In the genomic region with DNA sequence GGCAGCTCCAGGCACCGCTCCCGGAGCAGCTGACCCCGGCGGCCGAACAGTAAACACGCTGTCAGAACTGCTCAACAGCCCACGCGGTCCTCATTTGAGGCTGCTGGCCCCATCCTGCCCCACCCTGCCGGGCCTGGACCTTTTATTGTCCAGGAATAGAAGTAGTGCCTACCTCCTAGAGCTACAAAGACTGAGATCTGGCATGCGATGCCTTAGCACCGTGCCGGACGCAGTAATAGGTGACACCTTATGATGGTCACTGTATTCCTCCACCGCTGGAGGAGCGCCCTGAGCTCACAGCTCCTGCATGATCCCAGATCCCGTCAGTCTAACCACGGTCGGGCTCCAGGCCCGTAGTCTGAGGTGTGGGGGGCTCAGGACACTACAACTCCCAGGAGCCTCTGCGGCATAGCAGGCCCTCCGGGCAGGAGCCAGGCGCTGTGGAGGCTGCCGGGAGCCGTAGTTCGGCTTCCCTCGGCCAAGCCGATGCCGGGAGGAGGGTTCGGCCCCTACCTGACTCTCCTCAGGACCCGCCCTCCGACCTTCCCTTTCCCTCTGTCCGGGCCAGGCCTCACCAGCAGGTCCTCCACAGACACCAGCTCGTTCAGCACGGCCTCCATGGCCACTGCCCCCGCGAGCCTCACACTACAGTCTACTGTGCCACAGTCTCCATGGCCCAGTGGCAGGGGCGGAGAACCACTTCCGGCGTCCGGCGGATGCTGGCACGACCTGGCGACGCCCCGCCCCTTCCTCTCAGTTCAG, we compare ENCODE assay signal across 9 cellular contexts. TPM values are rescaled to one million over a fixed set of nuclear protein-coding genes. Genes with fewer than 3 reads are reported as not detected.
DNase-seq lines count a peak whose midpoint lies in the region; ATAC-seq, FAIRE-seq and TF ChIP-seq lines count a peak whose summit lies in the region.
"Had no signal": no experiment of that assay in that cellular context is flagged by ENCODE, and none has a peak within 500 bp of the region (broad histone marks: within the 10 kb centered on the region; RNA-seq: fewer than 3 reads in every experiment).

FIS1 (minus strand) TSS at position 697 of the 762 bp plus-strand sequence; CDS start at position 620, 77 bp downstream.

- dilution Hi-C loops in keratinocyte (cut with MboI; ENCODE audit: extremely low pct_ligation_motif_present, low sequenced_read_pairs): no loop called here

- H3K4me2 ChIP-seq in keratinocyte (ENCODE audit: control insufficient read depth, extremely low read depth, insufficient read depth, low read depth, low read length): peak within 1 kb of the TSS; percentile 93

- H3K9me3 ChIP-seq in keratinocyte (ENCODE audit: control insufficient read depth, low read depth, low read length): no peaks in the 10 kb centered on the region

- peak within 1 kb of the TSS; percentile 89 for H3K4me3 Mint-ChIP-seq in central memory CD8-positive, alpha-beta T cell

- H3K9ac ChIP-seq in keratinocyte (ENCODE audit: control insufficient read depth, extremely low read depth, insufficient read depth, low read length): peak within 1 kb of the TSS; percentile 80

- peaks cover 14 to 17% of the 10 kb centered on the region in 2 experiments for H3K36me3 ChIP-seq in keratinocyte (ENCODE audit: control insufficient read depth in 2 of 2, extremely low read depth in 1 of 2, insufficient read depth in 2 of 2, low read length in 2 of 2)

- H3K36me3 Mint-ChIP-seq in central memory CD8-positive, alpha-beta T cell (ENCODE audit: insufficient read depth): peaks cover 22% of the 10 kb centered on the region

- no peaks in the 10 kb centered on the region for H3K9me3 Mint-ChIP-seq in central memory CD8-positive, alpha-beta T cell

- peak within 1 kb of the TSS; percentile 74 for H3K27ac ChIP-seq in keratinocyte (ENCODE audit: control insufficient read depth, insufficient read depth, low read length)

- DNase-seq in AG10803 (ENCODE audit: low read depth): peak; percentile 84
- DNase-seq in NCI-H345 treated with DMSO at 0.1 percent for 48 hours (lab: John Stamatoyannopoulos, UW; ENCODE audit: unreplicated experiment): peak; percentile 90
- DNase-seq in activated CD4-positive, CD25-positive, alpha-beta regulatory T cell treated with anti-CD3 and anti-CD28 coated beads, Interleukin-2, amount 50 U/mL, for 16 hours (ENCODE audit: low read depth, low spot score): peak; percentile 84
- DNase-seq in central memory CD8-positive, alpha-beta T cell (ENCODE audit: low spot score in 2 of 2): peak; percentile 88 to 90
- DNase-seq in keratinocyte (ENCODE audit: low read depth, low spot score): no peak
- DNase-seq in stimulated activated CD4-positive, alpha-beta T cell treated with anti-CD3 and anti-CD28 coated beads, Interleukin-15, amount 100 ng/mL, for 1 hour (ENCODE audit: low read depth in 1 of 2, low spot score in 1 of 2): peak; percentile 84 to 88

- FAIRE-seq in keratinocyte (lab: Jason Lieb, UNC): peak; percentile 20
- FAIRE-seq: endometrium had no signal

- peaks cover 59% of the 10 kb centered on the region for H3K79me2 ChIP-seq in keratinocyte (ENCODE audit: control insufficient read depth, insufficient read depth, low read length)

- H3K4me1 Mint-ChIP-seq in central memory CD8-positive, alpha-beta T cell: peaks cover 26% of the 10 kb centered on the region

- peak within 1 kb of the TSS; percentile 93 for H2AFZ ChIP-seq in keratinocyte (ENCODE audit: control insufficient read depth, low read length)

- TF ChIP-seq CTCF in AG10803 (conservative IDR thresholded peaks at IDR 0.05; ENCODE audit: low read length) (peak; percentile 74; the same call in 1 of the 2 replicates), keratinocyte (optimal IDR thresholded peaks at IDR 0.05 in 1 of 3, IDR thresholded peaks at IDR 0.05 in 1 of 3, conservative IDR thresholded peaks at IDR 0.05 in 1 of 3; ENCODE audit: extremely low read depth in 1 of 3, insufficient read depth in 2 of 3, low read length in 3 of 3) (peak in 2 of 3 experiments; percentile 77 to 87)

- peaks cover 24% of the 10 kb centered on the region for H3K4me1 ChIP-seq in keratinocyte (ENCODE audit: control insufficient read depth, extremely low read depth, insufficient read depth, low read length)

- no peaks in the 10 kb centered on the region for H3K27me3 Mint-ChIP-seq in central memory CD8-positive, alpha-beta T cell

- no peaks in the 10 kb centered on the region for H4K20me1 ChIP-seq in keratinocyte (ENCODE audit: control insufficient read depth, extremely low read depth, insufficient read depth, low read length)

- peak within 1 kb of the TSS; percentile 90 for H3K27ac Mint-ChIP-seq in central memory CD8-positive, alpha-beta T cell (ENCODE audit: low read depth)

- no peaks in the 10 kb centered on the region for H3K9me1 ChIP-seq in keratinocyte (ENCODE audit: control insufficient read depth, extremely low read depth, insufficient read depth, low read length)

- H3K27me3 ChIP-seq in keratinocyte (ENCODE audit: control insufficient read depth, extremely low read depth, insufficient read depth, low read length): no peaks in the 10 kb centered on the region

- ATAC-seq in GM19023 (IDR thresholded peaks at IDR 0.05; ENCODE audit: unreplicated experiment) (peak; percentile 94), HG03280 (IDR thresholded peaks at IDR 0.05; ENCODE audit: unreplicated experiment) (peak; percentile 88)
- ATAC-seq in central memory CD8-positive, alpha-beta T cell (replicated peaks; ENCODE audit: extremely low read depth, poor library complexity, severe bottlenecking): peak; percentile 97

- H3K4me3 ChIP-seq in AG10803 (ENCODE audit: low read length) (peak within 1 kb of the TSS; percentile 100), keratinocyte (ENCODE audit: control insufficient read depth in 2 of 3, extremely low read depth in 1 of 3, insufficient read depth in 2 of 3, low read depth in 1 of 3, low read length in 3 of 3) (peak within 1 kb of the TSS; percentile 64 to 73 (median 66))

RNA-seq across cellular contexts. Expression of gene FIS1, which starts in this region (rescaled TPM):
- 202 to 244 TPM (median 240 TPM) in 3 replicates for polyA plus RNA-seq in keratinocyte
- polyA plus RNA-seq in keratinocyte (2011; ENCODE audit: low read depth): 87.0 TPM
- polyA plus RNA-seq in keratinocyte (2011; cell fraction: cytosol; rRNA removed): 203 and 377 TPM in 2 replicates
- polyA plus RNA-seq in keratinocyte (2011; cell fraction: nucleus; rRNA removed): 138 and 144 TPM in 2 replicates
- 131 and 185 TPM in 2 replicates for polyA plus RNA-seq in keratinocyte (2012; ENCODE audit: low replicate concordance)
- 57.9 to 101 TPM (median 88.6 TPM) in 3 replicates for polyA minus RNA-seq in keratinocyte
- 106 TPM for polyA minus RNA-seq in keratinocyte (2011; cell fraction: cytosol; rRNA and poly(A)+ RNA removed)
- polyA minus RNA-seq in keratinocyte (2011; cell fraction: nucleus; rRNA and poly(A)+ RNA removed): 21.2 and 25.9 TPM in 2 replicates
